In the genomic region with DNA sequence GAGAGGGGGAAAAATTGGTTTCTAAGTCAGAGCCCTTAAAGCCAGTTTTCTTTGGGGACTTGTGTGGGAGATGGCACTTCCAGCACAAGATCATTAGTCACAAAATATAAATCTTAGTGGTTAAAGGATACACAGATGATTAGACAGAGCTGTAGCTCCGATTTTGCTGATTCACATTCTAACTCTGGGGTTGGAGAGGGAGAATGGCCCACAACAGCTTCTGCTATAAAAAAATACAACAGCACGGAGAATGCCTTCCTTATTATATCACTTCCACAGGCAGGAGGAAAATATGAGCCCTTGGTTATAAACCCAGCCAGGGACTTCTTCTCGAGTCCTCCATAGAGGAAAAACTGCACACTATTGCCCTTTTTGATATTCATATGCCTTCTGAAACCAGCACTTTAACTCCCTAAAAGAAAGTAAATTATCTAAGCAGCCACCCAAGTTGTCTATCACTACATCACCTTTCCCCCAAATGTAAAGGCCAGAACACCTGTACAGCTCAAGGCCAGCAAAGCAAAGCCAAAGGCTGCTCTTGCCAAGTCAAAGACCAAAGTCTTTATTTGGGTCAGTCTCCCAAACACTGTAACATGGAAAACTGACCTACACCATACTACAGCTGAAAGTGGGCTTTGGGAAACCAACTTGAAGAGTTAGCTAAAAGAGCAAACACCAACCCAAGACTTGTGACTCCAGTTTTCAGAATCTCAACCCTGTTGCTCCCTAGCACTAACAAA, we compare ENCODE assay signal across 10 cellular contexts. TPM values are rescaled to one million over a fixed set of nuclear protein-coding genes. Genes with fewer than 3 reads are reported as not detected.
A peak's percentile ranks its signal among the peaks of the same experiment; 100 is the strongest.
DNase-seq lines count a peak whose midpoint lies in the region; ATAC-seq and TF ChIP-seq lines count a peak whose summit lies in the region.
"Had no signal": no experiment of that assay in that cellular context is flagged by ENCODE, and none has a peak within 500 bp of the region (broad histone marks: within the 10 kb centered on the region; RNA-seq: fewer than 3 reads in every experiment).

No MANE protein-coding gene starts in this region.

- no peak overlapping the region for H3K4me3 ChIP-seq in CD4-positive, alpha-beta memory T cell (ENCODE audit: low read length in 2 of 2)
- H3K4me3 ChIP-seq in endodermal cell (ENCODE audit: low read length) (no peak overlapping the region), osteoblast (ENCODE audit: insufficient read depth, low read length) (peak overlapping the region; percentile 32)

- H3K9ac ChIP-seq in endodermal cell (ENCODE audit: extremely low read depth, low read length, poor library complexity, severe bottlenecking): no peak overlapping the region

- no peak for DNase-seq in CD4-positive, alpha-beta memory T cell
- DNase-seq in OCI-M1 (lab: John Stamatoyannopoulos, UW): peak; percentile 34
- no peak for DNase-seq in endodermal cell
- DNase-seq in osteoblast (ENCODE audit: insufficient read length, low spot score, missing footprints): peak; percentile 90
- DNase-seq in NCI-H1092 (lab: John Stamatoyannopoulos, UW): no peak
- DNase-seq in HuH-7 (ENCODE audit: low spot score): no peak
- DNase-seq in cerebellar cortex (ENCODE audit: low spot score): no peak

- H3K4me1 Mint-ChIP-seq in CD4-positive, alpha-beta memory T cell: peaks cover 34 to 55% (median 41%) of the 10 kb centered on the region in 4 donors
- peaks cover 29% of the 10 kb centered on the region for H3K4me1 Mint-ChIP-seq in endodermal cell

- H3K27me3 ChIP-seq in CD4-positive, alpha-beta memory T cell (ENCODE audit: insufficient read depth, low read length): no peaks in the 10 kb centered on the region
- H3K27me3 ChIP-seq in endodermal cell (ENCODE audit: control insufficient read depth, insufficient read depth, low read length, poor library complexity, severe bottlenecking) (no peaks in the 10 kb centered on the region), osteoblast (ENCODE audit: insufficient read depth, low read length) (no peaks in the 10 kb centered on the region)

- H3K36me3 Mint-ChIP-seq in CD4-positive, alpha-beta memory T cell: peaks cover 29 to 40% of the 10 kb centered on the region in 2 donors
- peaks cover 38% of the 10 kb centered on the region for H3K36me3 Mint-ChIP-seq in endodermal cell (ENCODE audit: low read depth)
- H3K36me3 Mint-ChIP-seq: activated naive CD4-positive, alpha-beta T cell treated with anti-CD3 and anti-CD28 coated beads, Interleukin-2, amount 50 U/mL, for 72 hours had no signal

- no peaks in the 10 kb centered on the region for H3K9me3 Mint-ChIP-seq in CD4-positive, alpha-beta memory T cell
- no peaks in the 10 kb centered on the region for H3K9me3 Mint-ChIP-seq in endodermal cell
- H3K9me3 Mint-ChIP-seq: activated naive CD4-positive, alpha-beta T cell treated with anti-CD3 and anti-CD28 coated beads, Interleukin-2, amount 50 U/mL, for 72 hours had no signal

- peak overlapping the region; percentile 79 for H3K4me2 ChIP-seq in osteoblast (ENCODE audit: insufficient read depth, low read length)

- WGBS in endodermal cell (ENCODE audit: insufficient coverage in 1 of 2, insufficient read length in 1 of 2), 2 experiments: 83 to 96% methylated on average over 3 of the region's 3 CpGs

- POLR2A ChIA-PET in CD4-positive, alpha-beta memory T cell (lab: Charles Lee; ENCODE audit: partially characterized antibody): no interaction called here

- H4K20me1 ChIP-seq in osteoblast (ENCODE audit: insufficient read depth, low read length): peaks cover 10% of the 10 kb centered on the region

- TF ChIP-seq CTCF in endodermal cell (conservative IDR thresholded peaks at IDR 0.05) (no peak), osteoblast (IDR thresholded peaks at IDR 0.05; ENCODE audit: extremely low read depth, low read depth, low read length) (no peak)

- H2AFZ ChIP-seq in osteoblast (ENCODE audit: low read length): no peak overlapping the region

- H3K79me2 ChIP-seq in osteoblast (ENCODE audit: insufficient read depth, low read length): peaks cover 86% of the 10 kb centered on the region

- peaks cover 54% of the 10 kb centered on the region for H3K4me1 ChIP-seq in CD4-positive, alpha-beta memory T cell (ENCODE audit: insufficient read depth, low read length)
- H3K4me1 ChIP-seq in endodermal cell (ENCODE audit: control insufficient read depth, insufficient read depth, low read length) (no peaks in the 10 kb centered on the region), osteoblast (ENCODE audit: insufficient read depth, low read length) (peaks cover 61% of the 10 kb centered on the region)

- peak overlapping the region in 1 of 8 donors; percentile 52 for H3K4me3 Mint-ChIP-seq in CD4-positive, alpha-beta memory T cell
- no peak overlapping the region for H3K4me3 Mint-ChIP-seq in endodermal cell

- no peaks in the 10 kb centered on the region for H3K9me3 ChIP-seq in CD4-positive, alpha-beta memory T cell (ENCODE audit: control insufficient read depth in 1 of 2, low read length in 2 of 2)
- H3K9me3 ChIP-seq in endodermal cell (ENCODE audit: control insufficient read depth, low read length) (no peaks in the 10 kb centered on the region), osteoblast (ENCODE audit: low read depth, low read length) (no peaks in the 10 kb centered on the region)

- no peaks in the 10 kb centered on the region for H3K27me3 Mint-ChIP-seq in CD4-positive, alpha-beta memory T cell
- no peaks in the 10 kb centered on the region for H3K27me3 Mint-ChIP-seq in endodermal cell (ENCODE audit: insufficient read depth)

- no peak for ATAC-seq in HG03520 (IDR thresholded peaks at IDR 0.05; ENCODE audit: unreplicated experiment)

- CTCF ChIA-PET in CD4-positive, alpha-beta memory T cell (lab: Charles Lee; ENCODE audit: partially characterized antibody): interaction anchor here (0.7 to 1.0 kb wide), 3 partner anchors 15 to 593 kb away, joined by 3 to 4 read pairs (median 3); no protein-coding TSS in a partner anchor

- no peak overlapping the region for H3K27ac ChIP-seq in CD4-positive, alpha-beta memory T cell (ENCODE audit: low read depth, low read length)
- H3K27ac ChIP-seq in endodermal cell (ENCODE audit: low read depth, low read length) (no peak overlapping the region), osteoblast (ENCODE audit: low read depth, low read length) (peak overlapping the region; percentile 89)

- H3K27ac Mint-ChIP-seq in CD4-positive, alpha-beta memory T cell: peak overlapping the region in 6 of 7 donors; percentile 17 to 67 (median 46)
- H3K27ac Mint-ChIP-seq in endodermal cell: peak overlapping the region; percentile 53

- intact Hi-C loops in CD4-positive, alpha-beta memory T cell (cut with micrococcal nuclease): no loop called here

- peaks cover 30% of the 10 kb centered on the region for H3K36me3 ChIP-seq in CD4-positive, alpha-beta memory T cell (ENCODE audit: insufficient read depth, low read length)
- H3K36me3 ChIP-seq in endodermal cell (ENCODE audit: control insufficient read depth, insufficient read depth, low read length) (peaks cover 51% of the 10 kb centered on the region), osteoblast (ENCODE audit: insufficient read depth, low read length) (peaks cover 23% of the 10 kb centered on the region)

RNA-seq across cellular contexts. Expression of a gene that starts 10.4 kb away (rescaled TPM):
- total RNA-seq in CD4-positive, alpha-beta memory T cell: 10 to 100 TPM; 21.7 to 23.9 TPM
- polyA plus RNA-seq in CD4-positive, alpha-beta memory T cell: 100 to 1,000 TPM; 103 to 123 TPM
- 10 to 100 TPM; 66.5 to 69.6 TPM for total RNA-seq in endodermal cell
- 63.6 TPM for polyA plus RNA-seq in endodermal cell (2013, experiment 1 of 2)
- polyA plus RNA-seq in endodermal cell (2013, experiment 2 of 2): 56.9 TPM
- total RNA-seq in osteoblast: 47.7 and 49.9 TPM in 2 replicates

RNA-seq across cellular contexts. Expression of a gene that starts 10.5 kb away (rescaled TPM):
- 10 to 100 TPM; 20.7 to 24.1 TPM for total RNA-seq in CD4-positive, alpha-beta memory T cell
- 1 to 10 TPM in 1 of 2 donors, under 1 TPM in 1; 0.91 to 2.3 TPM for polyA plus RNA-seq in CD4-positive, alpha-beta memory T cell
- 10 to 100 TPM; 64.6 to 65.2 TPM for total RNA-seq in endodermal cell
- polyA plus RNA-seq in endodermal cell (2013, experiment 1 of 2): 46.5 TPM
- polyA plus RNA-seq in endodermal cell (2013, experiment 2 of 2): 41.4 TPM
- 32.7 and 36.6 TPM in 2 replicates for total RNA-seq in osteoblast

RNA-seq across cellular contexts. Expression of a gene that starts 41.8 kb away (rescaled TPM):
- not detected for total RNA-seq in CD4-positive, alpha-beta memory T cell
- not detected for polyA plus RNA-seq in CD4-positive, alpha-beta memory T cell
- total RNA-seq in endodermal cell: 1 to 10 TPM in 1 of 2 donors, under 1 TPM in 1; 0.53 to 1.2 TPM
- polyA plus RNA-seq in endodermal cell (2013, experiment 1 of 2): 0.18 TPM
- 0.17 TPM for polyA plus RNA-seq in endodermal cell (2013, experiment 2 of 2)
- total RNA-seq in osteoblast: not detected in 2 replicates
- total RNA-seq: SK-MEL-5 had no signal

Comparison
In these comparisons a context has a peak if more than half of its experiments do, and no peak if none do; other contexts are left out.
1. DNase-seq: peak in OCI-M1 (single experiment) and osteoblast (single experiment); none in CD4-positive, alpha-beta memory T cell (0 of 5), endodermal cell (single experiment), NCI-H1092 (single experiment), HuH-7 (single experiment) and cerebellar cortex (single experiment).